In genomic region chr1:1510912-1511532, GRCh38 we compare ENCODE assay signal across 8 cellular contexts. TPM values are rescaled to one million over a fixed set of nuclear protein-coding genes. Genes with fewer than 3 reads are reported as not detected.
DNase-seq lines count a peak whose midpoint lies in the region; ATAC-seq and TF ChIP-seq lines count a peak whose summit lies in the region.

No MANE protein-coding gene starts in this region.

- peak overlapping the region; percentile 99 for H3K9ac ChIP-seq in fibroblast of lung (ENCODE audit: insufficient read depth, low read length)

- H3K9me3 ChIP-seq in fibroblast of lung (ENCODE audit: control insufficient read depth, insufficient read depth, low read depth, low read length) (no peaks in the 10 kb centered on the region), ovary (no peaks in the 10 kb centered on the region)

- intact Hi-C loops in ovary (cut with DNase I): no loop called here

- no peak for TF ChIP-seq POLR2A in ovary (IDR thresholded peaks at IDR 0.05)

- H4K20me1 ChIP-seq in fibroblast of lung (ENCODE audit: control insufficient read depth, extremely low read depth, insufficient read depth, low read length): no peaks in the 10 kb centered on the region

- peaks cover 3% of the 10 kb centered on the region for H3K4me1 ChIP-seq in fibroblast of lung (ENCODE audit: control insufficient read depth, extremely low read depth, insufficient read depth, low read length)
- peaks cover 2% of the 10 kb centered on the region for H3K4me1 ChIP-seq in ovary (ENCODE audit: insufficient read depth)

- peak overlapping the region; percentile 86 for H3K4me3 Mint-ChIP-seq in T-helper 2 cell treated with Interferon-gamma antibody and Interleukin-4, amounts not matched to agents 5 μg/mL and 100 μg/mL, for 36 hours

- no peak for ATAC-seq in GM21515 (IDR thresholded peaks at IDR 0.05; ENCODE audit: unreplicated experiment)
- no peak for ATAC-seq in HG03442 (IDR thresholded peaks at IDR 0.05; ENCODE audit: unreplicated experiment)

- TF ChIP-seq EP300 in ovary (IDR thresholded peaks at IDR 0.05): no peak

- H3K4me1 Mint-ChIP-seq in T-helper 2 cell treated with Interferon-gamma antibody and Interleukin-4, amounts not matched to agents 5 μg/mL and 100 μg/mL, for 36 hours (ENCODE audit: low read depth): peaks cover 7% of the 10 kb centered on the region

- WGBS in ovary, 3 donors: 13 to 22% (median 16%) methylated on average over 17 of the region's 17 CpGs

- DNase-seq in DMS153 (lab: John Stamatoyannopoulos, UW): peak; percentile 93
- DNase-seq in Jurkat, Clone E6-1 (ENCODE audit: low read depth, low spot score): peak; percentile 11
- DNase-seq in T-helper 2 cell treated with Interferon-gamma antibody and Interleukin-4, amounts not matched to agents 5 μg/mL and 100 μg/mL, for 36 hours (ENCODE audit: low spot score): peak; percentile 12
- peak in 1 of 2 donors; percentile 20 for DNase-seq in fibroblast of lung (ENCODE audit: low read depth in 2 of 2)
- peak in 1 of 5 donors; percentile 23 for DNase-seq in ovary
- no peak for DNase-seq in globus pallidus (ENCODE audit: low spot score)

- peak overlapping the region; percentile 90 for H3K27ac Mint-ChIP-seq in T-helper 2 cell treated with Interferon-gamma antibody and Interleukin-4, amounts not matched to agents 5 μg/mL and 100 μg/mL, for 36 hours

- peak overlapping the region; percentile 60 for H2AFZ ChIP-seq in fibroblast of lung (ENCODE audit: low read length)

- no peaks in the 10 kb centered on the region for H3K27me3 Mint-ChIP-seq in T-helper 2 cell treated with Interferon-gamma antibody and Interleukin-4, amounts not matched to agents 5 μg/mL and 100 μg/mL, for 36 hours (ENCODE audit: low read depth)

- TF ChIP-seq CTCF in fibroblast of lung (conservative IDR thresholded peaks at IDR 0.05 in 1 of 2, IDR thresholded peaks at IDR 0.05 in 1 of 2; ENCODE audit: low read depth in 1 of 2, low read length in 2 of 2): no peak
- no peak for TF ChIP-seq CTCF in ovary (IDR thresholded peaks at IDR 0.05)

- peaks cover 25% of the 10 kb centered on the region for H3K79me2 ChIP-seq in fibroblast of lung (ENCODE audit: control insufficient read depth, insufficient read depth, low read length)

- H3K4me3 ChIP-seq in Jurkat, Clone E6-1 (ENCODE audit: low read length): peak overlapping the region; percentile 57
- peak overlapping the region; percentile 80 to 88 (median 84) for H3K4me3 ChIP-seq in fibroblast of lung (replicated peaks in 1 of 4; ENCODE audit: control extremely low read depth in 1 of 4, insufficient read depth in 1 of 4, low read depth in 3 of 4, low read length in 4 of 4)
- peak overlapping the region; percentile 60 for H3K4me3 ChIP-seq in ovary

- H3K36me3 Mint-ChIP-seq in T-helper 2 cell treated with Interferon-gamma antibody and Interleukin-4, amounts not matched to agents 5 μg/mL and 100 μg/mL, for 36 hours (ENCODE audit: low read depth): no peaks in the 10 kb centered on the region

- no peaks in the 10 kb centered on the region for H3K9me3 Mint-ChIP-seq in T-helper 2 cell treated with Interferon-gamma antibody and Interleukin-4, amounts not matched to agents 5 μg/mL and 100 μg/mL, for 36 hours

- H3K27me3 ChIP-seq in fibroblast of lung (ENCODE audit: control insufficient read depth, insufficient read depth, low read length): no peaks in the 10 kb centered on the region
- H3K27me3 ChIP-seq in ovary: no peaks in the 10 kb centered on the region

- H3K27ac ChIP-seq in fibroblast of lung (ENCODE audit: insufficient read depth, low read length): peak overlapping the region; percentile 99
- peak overlapping the region; percentile 77 to 83 for H3K27ac ChIP-seq in ovary

- H3K36me3 ChIP-seq in fibroblast of lung (ENCODE audit: control insufficient read depth, insufficient read depth, low read length) (no peaks in the 10 kb centered on the region), ovary (no peaks in the 10 kb centered on the region)

- H3K4me2 ChIP-seq in fibroblast of lung (ENCODE audit: extremely low read depth, insufficient read depth, low read length): peak overlapping the region; percentile 95

RNA-seq across cellular contexts. Expression of gene ATAD3A, which starts 0.9 kb away (rescaled TPM):
- 59.0 TPM for polyA plus RNA-seq in Jurkat, Clone E6-1 (2012; ENCODE audit: insufficient read depth, insufficient read length)
- total RNA-seq in fibroblast of lung (14.4 and 18.0 TPM in 2 replicates), ovary (10 to 100 TPM in 6 of 7 donors, 1 to 10 TPM in 1; 7.6 to 23.9 (median 17.8) TPM)
- polyA plus RNA-seq in fibroblast of lung (12.5 and 19.8 TPM in 2 replicates), ovary (10 to 100 TPM in 1 of 2 donors, 1 to 10 TPM in 1; 2.8 to 11.0 TPM)
- 24.8 and 50.7 TPM in 2 replicates for polyA plus RNA-seq in fibroblast of lung (2012)
- 11.7 and 12.7 TPM in 2 replicates for polyA minus RNA-seq in fibroblast of lung (ENCODE audit: low replicate concordance)

RNA-seq across cellular contexts. Expression of gene TMEM240, which starts 29.4 kb away (rescaled TPM):
- not detected for polyA plus RNA-seq in Jurkat, Clone E6-1 (2012; ENCODE audit: insufficient read depth, insufficient read length)
- total RNA-seq in fibroblast of lung: 4.9 and 5.4 TPM in 2 replicates
- 1.3 and 1.4 TPM in 2 replicates for polyA plus RNA-seq in fibroblast of lung
- 6.7 TPM in 2 replicates for polyA plus RNA-seq in fibroblast of lung (2012)
- polyA minus RNA-seq in fibroblast of lung (ENCODE audit: low replicate concordance): 2.3 TPM in 1 of 2 replicates, not detected in the other
- 10 to 100 TPM in 3 of 7 donors, 1 to 10 TPM in 4; 6.2 to 20.8 (median 9.9) TPM for total RNA-seq in ovary
- 10 to 100 TPM in 1 of 2 donors, not detected in 1; 30.3 TPM for polyA plus RNA-seq in ovary

RNA-seq across cellular contexts. Expression of gene ATAD3B, which starts 39.5 kb away (rescaled TPM):
- polyA plus RNA-seq in Jurkat, Clone E6-1 (2012; ENCODE audit: insufficient read depth, insufficient read length): 28.5 TPM
- 14.4 and 15.0 TPM in 2 replicates for total RNA-seq in fibroblast of lung
- polyA plus RNA-seq in fibroblast of lung: 7.0 and 11.6 TPM in 2 replicates
- 12.4 and 26.3 TPM in 2 replicates for polyA plus RNA-seq in fibroblast of lung (2012)
- 8.9 and 13.0 TPM in 2 replicates for polyA minus RNA-seq in fibroblast of lung (ENCODE audit: low replicate concordance)
- 10 to 100 TPM; 13.1 to 26.5 (median 19.6) TPM for total RNA-seq in ovary
- polyA plus RNA-seq in ovary: 10 to 100 TPM in 1 of 2 donors, 1 to 10 TPM in 1; 1.0 to 15.0 TPM
